Comparison of ENCODE assay signal across 11 cellular contexts in the genomic region with DNA sequence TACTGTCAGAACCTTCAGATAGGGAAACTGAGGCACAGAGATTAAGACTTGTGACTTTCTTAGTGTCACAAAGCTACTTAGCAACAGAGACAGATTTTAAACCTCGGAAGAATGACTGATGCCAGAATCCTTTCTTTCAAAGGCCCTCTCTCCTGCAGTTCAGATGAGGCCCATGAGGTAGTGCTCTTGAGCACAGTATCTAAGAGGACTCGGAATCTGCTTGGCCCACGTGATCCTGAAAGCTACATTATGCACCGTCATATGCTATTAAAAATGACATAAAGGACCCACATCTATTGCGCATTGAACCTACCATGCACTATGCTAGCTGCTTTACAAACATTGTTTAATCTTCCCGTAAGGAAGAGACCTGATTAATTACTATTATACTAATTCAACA.
DNase-seq lines count a peak whose midpoint lies in the region; ATAC-seq and TF ChIP-seq lines count a peak whose summit lies in the region.
"Had no signal": no experiment of that assay in that cellular context is flagged by ENCODE, and none has a peak within 500 bp of the region (broad histone marks: within the 10 kb centered on the region; RNA-seq: fewer than 3 reads in every experiment).

No MANE protein-coding gene starts in this region.

- H3K4me2 ChIP-seq in mammary epithelial cell (ENCODE audit: insufficient read depth, low read depth, low read length): no peak overlapping the region
- H3K4me2 ChIP-seq in Loucy (ENCODE audit: low read depth, low read length, poor library complexity, severe bottlenecking): no peak overlapping the region

- H3K9me2 ChIP-seq in Loucy (replicated peaks; ENCODE audit: low read depth, low read length): no peaks in the 10 kb centered on the region

- no peak overlapping the region for H2AFZ ChIP-seq in mammary epithelial cell (ENCODE audit: low read depth, low read length)
- H2AFZ ChIP-seq in Loucy (ENCODE audit: low read length): no peak overlapping the region

- H3K9me3 Mint-ChIP-seq in MCF 10A (ENCODE audit: unreplicated experiment) (no peaks in the 10 kb centered on the region), endothelial cell (ENCODE audit: unreplicated experiment) (no peaks in the 10 kb centered on the region)

- ATAC-seq in left cardiac atrium: no peak
- ATAC-seq: activated T-cell treated with anti-CD3 and anti-CD28 coated beads, Interleukin-2, amount 50 U/mL, for 72 hours had no signal

- TF ChIP-seq CTCF in MCF 10A (IDR thresholded peaks at IDR 0.05; ENCODE audit: unreplicated experiment) (peak; percentile 31), mammary epithelial cell (conservative IDR thresholded peaks at IDR 0.05 in 1 of 2, IDR thresholded peaks at IDR 0.05 in 1 of 2; ENCODE audit: extremely low read depth in 1 of 2, insufficient read depth in 1 of 2, low read depth in 1 of 2, low read length in 2 of 2) (peak in 1 of 2 donors; percentile 5), Loucy (conservative IDR thresholded peaks at IDR 0.05; ENCODE audit: low read length) (peak; percentile 63), endothelial cell (IDR thresholded peaks at IDR 0.05; ENCODE audit: unreplicated experiment) (peak; percentile 23), stomach (IDR thresholded peaks at IDR 0.05) (no peak), GM10248 (IDR thresholded peaks at IDR 0.05; ENCODE audit: control extremely low read depth, extremely low read depth, low read depth, missing control alignments) (no peak)

- DNase-seq in MCF 10A (ENCODE audit: unreplicated experiment) (peak; percentile 52), mammary epithelial cell (no peak), endothelial cell (ENCODE audit: low spot score) (no peak), stomach (no peak), left cardiac atrium (no peak), GM10248 (ENCODE audit: extremely low spot score) (no peak), GM03348 (ENCODE audit: low spot score) (no peak)
- DNase-seq: activated T-cell treated with anti-CD3 and anti-CD28 coated beads, Interleukin-2, amount 50 U/mL, for 72 hours; NCI-H2029 had no signal

- H3K4me1 Mint-ChIP-seq in MCF 10A (ENCODE audit: insufficient read depth, unreplicated experiment) (no peaks in the 10 kb centered on the region), endothelial cell (ENCODE audit: unreplicated experiment) (peaks cover 3% of the 10 kb centered on the region)

- H3K36me3 ChIP-seq in mammary epithelial cell (ENCODE audit: insufficient read depth, low read length): no peaks in the 10 kb centered on the region
- no peaks in the 10 kb centered on the region for H3K36me3 ChIP-seq in Loucy (ENCODE audit: insufficient read depth, low read length)
- H3K36me3 ChIP-seq in stomach: no peaks in the 10 kb centered on the region

- no peaks in the 10 kb centered on the region for H3F3A ChIP-seq in Loucy (ENCODE audit: low read depth)

- in situ Hi-C loops in mammary epithelial cell (cut with MboI; ENCODE audit: low sequenced_read_pairs in 2 of 2): no loop called here

- POLR2A ChIA-PET in MCF 10A (lab: Yijun Ruan, JAX) (no interaction called here), GM10248 (lab: Yijun Ruan, JAX) (no interaction called here)

- H3K9me3 ChIP-seq in mammary epithelial cell (replicated peaks; ENCODE audit: insufficient read depth, low read length) (no peaks in the 10 kb centered on the region), Loucy (ENCODE audit: insufficient read depth, low read depth, low read length) (peaks cover 2% of the 10 kb centered on the region; the same call in 1 of the 2 replicates), stomach (peaks cover 0 to 7% (median 2%) of the 10 kb centered on the region in 4 donors)

- H4K20me1 ChIP-seq in mammary epithelial cell (ENCODE audit: insufficient read depth, low read length) (no peaks in the 10 kb centered on the region), Loucy (ENCODE audit: insufficient read depth, low read length, poor library complexity, severe bottlenecking) (no peaks in the 10 kb centered on the region)

- 54% methylated on average over 6 of the region's 6 CpGs for WGBS in mammary epithelial cell (ENCODE audit: low coverage, missing lambda C conversion rate)
- WGBS in stomach, 5 donors: 63 to 72% (median 69%) methylated on average over 6 of the region's 6 CpGs

- no peak for TF ChIP-seq EP300 in stomach (IDR thresholded peaks at IDR 0.05)

- intact Hi-C loops in MCF 10A (cut with micrococcal nuclease) (no loop called here), mammary epithelial cell (cut with micrococcal nuclease) (no loop called here), stomach (cut with DNase I; ENCODE audit: low total_unique reads) (no loop called here), left cardiac atrium (cut with DNase I) (no loop called here)

- H3K4me3 Mint-ChIP-seq in MCF 10A (ENCODE audit: unreplicated experiment) (no peak overlapping the region), endothelial cell (ENCODE audit: unreplicated experiment) (no peak overlapping the region)
- H3K4me3 Mint-ChIP-seq: activated T-cell treated with anti-CD3 and anti-CD28 coated beads, Interleukin-2, amount 50 U/mL, for 72 hours; T-helper 1 cell treated with Interleukin-12 subunit alpha and Interleukin-12 subunit beta and Interleukin-4 antibody, amounts not matched to agents 30 μg/mL and 1 μg/mL, for 36 hours had no signal

- CTCF ChIA-PET in MCF 10A (lab: Yijun Ruan, JAX) (interaction anchor here (0.7 to 1.4 kb wide), 2 partner anchors 14 to 30 kb away, joined by 3 to 4 read pairs; no protein-coding TSS in a partner anchor), mammary epithelial cell (lab: Charles Lee; ENCODE audit: low non-redundant PET) (no interaction called here), GM10248 (lab: Yijun Ruan, JAX) (interaction anchor here (1.0 to 1.2 kb wide), 5 partner anchors 9 to 121 kb away, joined by 3 to 4 read pairs (median 3); no protein-coding TSS in a partner anchor)

- TF ChIP-seq POLR2A in stomach (IDR thresholded peaks at IDR 0.05): no peak

- BruUV-seq in MCF 10A (replicated peaks; lab: Mats Ljungman, UMichigan) (no TSS peak), mammary epithelial cell (replicated peaks; lab: Mats Ljungman, UMichigan) (no TSS peak)

- no peaks in the 10 kb centered on the region for H3K27me3 Mint-ChIP-seq in MCF 10A (ENCODE audit: insufficient read depth, unreplicated experiment)
- H3K27me3 Mint-ChIP-seq in endothelial cell (ENCODE audit: unreplicated experiment): peaks cover 1% of the 10 kb centered on the region

- H3K36me3 Mint-ChIP-seq in MCF 10A (ENCODE audit: insufficient read depth, unreplicated experiment) (peaks cover 12% of the 10 kb centered on the region), endothelial cell (ENCODE audit: low read depth, unreplicated experiment) (no peaks in the 10 kb centered on the region)

- H3K79me2 ChIP-seq in mammary epithelial cell (ENCODE audit: insufficient read depth, low read length) (no peaks in the 10 kb centered on the region), Loucy (ENCODE audit: insufficient read depth, low read length) (no peaks in the 10 kb centered on the region)

- H3K27me3 ChIP-seq in mammary epithelial cell (ENCODE audit: insufficient read depth, low read length): no peaks in the 10 kb centered on the region
- no peaks in the 10 kb centered on the region for H3K27me3 ChIP-seq in Loucy (ENCODE audit: insufficient read depth, low read length, poor library complexity, severe bottlenecking)
- H3K27me3 ChIP-seq in stomach: no peaks in the 10 kb centered on the region

- dilution Hi-C loops in mammary epithelial cell (cut with HindIII; ENCODE audit: low sequenced_read_pairs): no loop called here

- no peak overlapping the region for H3K9ac ChIP-seq in mammary epithelial cell (ENCODE audit: insufficient read depth, low read length)
- H3K9ac ChIP-seq in Loucy (ENCODE audit: low read depth, low read length, poor library complexity, severe bottlenecking): no peak overlapping the region

- H3K27ac ChIP-seq in mammary epithelial cell (ENCODE audit: insufficient read depth, low read depth, low read length): no peak overlapping the region
- no peak overlapping the region for H3K27ac ChIP-seq in stomach

- H3K27ac Mint-ChIP-seq in MCF 10A (ENCODE audit: low read depth, unreplicated experiment) (no peak overlapping the region), endothelial cell (ENCODE audit: unreplicated experiment) (no peak overlapping the region)
- H3K27ac Mint-ChIP-seq: activated T-cell treated with anti-CD3 and anti-CD28 coated beads, Interleukin-2, amount 50 U/mL, for 72 hours; T-helper 1 cell treated with Interleukin-12 subunit alpha and Interleukin-12 subunit beta and Interleukin-4 antibody, amounts not matched to agents 30 μg/mL and 1 μg/mL, for 36 hours had no signal

- no peak overlapping the region for H3K4me3 ChIP-seq in mammary epithelial cell (replicated peaks in 1 of 3; ENCODE audit: insufficient read depth in 1 of 3, low read depth in 2 of 3, low read length in 3 of 3)
- H3K4me3 ChIP-seq in Loucy (ENCODE audit: low read length, poor library complexity, severe bottlenecking): no peak overlapping the region
- no peak overlapping the region for H3K4me3 ChIP-seq in stomach

- no peaks in the 10 kb centered on the region for H3K4me1 ChIP-seq in mammary epithelial cell (ENCODE audit: insufficient read depth, low read length)
- H3K4me1 ChIP-seq in Loucy (ENCODE audit: insufficient read depth, low read length, poor library complexity, severe bottlenecking): no peaks in the 10 kb centered on the region
- no peaks in the 10 kb centered on the region for H3K4me1 ChIP-seq in stomach

Comparison
In these comparisons a context has a peak if more than half of its experiments do, and no peak if none do; other contexts are left out.
1. CTCF ChIP-seq: peak in MCF 10A (single experiment), Loucy (single experiment) and endothelial cell (single experiment); none in stomach (0 of 7) and GM10248 (single experiment).